Comparison of ENCODE assay signal across 9 cellular contexts in the genomic region with DNA sequence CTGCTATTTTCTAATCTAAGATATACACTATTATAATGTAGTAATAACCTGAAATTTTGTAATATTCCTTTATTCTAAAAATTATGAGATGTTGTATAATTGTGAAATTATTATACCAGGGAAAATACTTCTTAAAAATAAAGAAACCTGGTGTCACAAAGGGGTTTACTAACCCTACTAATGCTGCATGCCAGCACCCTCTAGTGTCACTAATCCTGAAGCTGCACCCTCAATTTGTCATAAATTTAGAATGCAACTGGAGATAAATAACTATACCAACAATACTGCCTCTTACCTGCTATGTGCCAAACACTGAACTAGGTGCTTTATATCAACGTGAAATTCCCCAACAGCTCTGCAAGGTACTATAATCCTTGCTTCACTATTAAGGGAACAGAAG. TPM values are rescaled to one million over a fixed set of nuclear protein-coding genes. Genes with fewer than 3 reads are reported as not detected.
A peak's percentile ranks its signal among the peaks of the same experiment; 100 is the strongest.
DNase-seq lines count a peak whose midpoint lies in the region; ATAC-seq, FAIRE-seq and TF ChIP-seq lines count a peak whose summit lies in the region.
"Had no signal": no experiment of that assay in that cellular context is flagged by ENCODE, and none has a peak within 500 bp of the region (broad histone marks: within the 10 kb centered on the region; RNA-seq: fewer than 3 reads in every experiment).

No MANE protein-coding gene starts in this region.

- no peak for ATAC-seq in GM19397 (IDR thresholded peaks at IDR 0.05; ENCODE audit: unreplicated experiment)

- H3K27me3 Mint-ChIP-seq in activated naive CD8-positive, alpha-beta T cell treated with anti-CD3 and anti-CD28 coated beads for 36 hours, result no peaks in the 10 kb centered on the region

- TF ChIP-seq CTCF in D721Med (IDR thresholded peaks at IDR 0.05; ENCODE audit: insufficient read depth, missing control alignments), result peak; percentile 61
- peak; percentile 54 for TF ChIP-seq CTCF in astrocyte of the spinal cord (IDR thresholded peaks at IDR 0.05; ENCODE audit: low read depth, low read length)
- peak; percentile 25 for TF ChIP-seq CTCF in liver (IDR thresholded peaks at IDR 0.05; ENCODE audit: low read depth, low read length, missing input control)

- H3K9me3 ChIP-seq in liver (ENCODE audit: control insufficient read depth in 4 of 4, low read length in 3 of 4), result no peaks in the 10 kb centered on the region

- H3K36me3 ChIP-seq in liver (ENCODE audit: control insufficient read depth in 4 of 4, insufficient read depth in 3 of 4, low read depth in 1 of 4, low read length in 3 of 4), result peaks cover 3 to 42% (median 21%) of the 10 kb centered on the region in 4 donors

- DNase-seq in D721Med (ENCODE audit: insufficient read length, low spot score) (no peak), astrocyte of the spinal cord (ENCODE audit: low read depth, low spot score) (peak; percentile 9), mucosa of gallbladder (ENCODE audit: low spot score) (no peak)
- DNase-seq in activated naive CD8-positive, alpha-beta T cell treated with anti-CD3 and anti-CD28 coated beads for 36 hours, result no peak
- DNase-seq in activated naive CD4-positive, alpha-beta T cell treated with anti-CD3 and anti-CD28 coated beads, Interleukin-2, amount 50 U/mL, for 16 hours, result no peak

- in situ Hi-C loops in astrocyte of the spinal cord (cut with HindIII; ENCODE audit: low sequenced_read_pairs), result no loop called here

- no peak overlapping the region for H3K9ac ChIP-seq in liver (ENCODE audit: low read depth in 1 of 2, low read length in 2 of 2)

- peaks cover 23% of the 10 kb centered on the region for H3K36me3 Mint-ChIP-seq in activated naive CD8-positive, alpha-beta T cell treated with anti-CD3 and anti-CD28 coated beads for 36 hours

- no peaks in the 10 kb centered on the region for H3K27me3 ChIP-seq in liver (ENCODE audit: control insufficient read depth in 4 of 4, insufficient read depth in 4 of 4, low read length in 3 of 4)

- no peak for FAIRE-seq in D721Med (lab: Jason Lieb, UNC)

- no peak overlapping the region for H3K4me3 ChIP-seq in astrocyte of the spinal cord (ENCODE audit: low read depth, low read length)
- H3K4me3 ChIP-seq in liver (ENCODE audit: low read depth in 1 of 3, low read length in 3 of 3), result no peak overlapping the region

- no peak overlapping the region for H3K4me3 Mint-ChIP-seq in activated naive CD8-positive, alpha-beta T cell treated with anti-CD3 and anti-CD28 coated beads for 36 hours

- H3K9me3 Mint-ChIP-seq in activated naive CD8-positive, alpha-beta T cell treated with anti-CD3 and anti-CD28 coated beads for 36 hours, result no peaks in the 10 kb centered on the region

- WGBS in liver, result 74% methylated on average over 1 of the region's 1 CpG

- TF ChIP-seq RAD21 in Ishikawa (IDR thresholded peaks at IDR 0.05; ENCODE audit: low read depth) (peak; percentile 64), liver (IDR thresholded peaks at IDR 0.05) (peak; percentile 52 to 61)

- peaks cover 4% of the 10 kb centered on the region for H3K4me1 Mint-ChIP-seq in activated naive CD8-positive, alpha-beta T cell treated with anti-CD3 and anti-CD28 coated beads for 36 hours

- no peak overlapping the region for H3K27ac ChIP-seq in liver (ENCODE audit: low read depth in 1 of 2, low read length in 2 of 2)

- H3K27ac Mint-ChIP-seq in activated naive CD8-positive, alpha-beta T cell treated with anti-CD3 and anti-CD28 coated beads for 36 hours, result no peak overlapping the region

- no peak for TF ChIP-seq EP300 in Ishikawa (IDR thresholded peaks at IDR 0.05; ENCODE audit: borderline replicate concordance)

- H3K4me1 ChIP-seq in liver (ENCODE audit: control insufficient read depth in 4 of 4, insufficient read depth in 4 of 4, low read length in 3 of 4), result peaks cover 0 to 9% (median 6%) of the 10 kb centered on the region in 4 donors

TF ChIP-seq in Ishikawa, 13 proteins besides CTCF, POLR2A, EP300 and RAD21 (continues in another document):
- TF ChIP-seq, protein P1, sequence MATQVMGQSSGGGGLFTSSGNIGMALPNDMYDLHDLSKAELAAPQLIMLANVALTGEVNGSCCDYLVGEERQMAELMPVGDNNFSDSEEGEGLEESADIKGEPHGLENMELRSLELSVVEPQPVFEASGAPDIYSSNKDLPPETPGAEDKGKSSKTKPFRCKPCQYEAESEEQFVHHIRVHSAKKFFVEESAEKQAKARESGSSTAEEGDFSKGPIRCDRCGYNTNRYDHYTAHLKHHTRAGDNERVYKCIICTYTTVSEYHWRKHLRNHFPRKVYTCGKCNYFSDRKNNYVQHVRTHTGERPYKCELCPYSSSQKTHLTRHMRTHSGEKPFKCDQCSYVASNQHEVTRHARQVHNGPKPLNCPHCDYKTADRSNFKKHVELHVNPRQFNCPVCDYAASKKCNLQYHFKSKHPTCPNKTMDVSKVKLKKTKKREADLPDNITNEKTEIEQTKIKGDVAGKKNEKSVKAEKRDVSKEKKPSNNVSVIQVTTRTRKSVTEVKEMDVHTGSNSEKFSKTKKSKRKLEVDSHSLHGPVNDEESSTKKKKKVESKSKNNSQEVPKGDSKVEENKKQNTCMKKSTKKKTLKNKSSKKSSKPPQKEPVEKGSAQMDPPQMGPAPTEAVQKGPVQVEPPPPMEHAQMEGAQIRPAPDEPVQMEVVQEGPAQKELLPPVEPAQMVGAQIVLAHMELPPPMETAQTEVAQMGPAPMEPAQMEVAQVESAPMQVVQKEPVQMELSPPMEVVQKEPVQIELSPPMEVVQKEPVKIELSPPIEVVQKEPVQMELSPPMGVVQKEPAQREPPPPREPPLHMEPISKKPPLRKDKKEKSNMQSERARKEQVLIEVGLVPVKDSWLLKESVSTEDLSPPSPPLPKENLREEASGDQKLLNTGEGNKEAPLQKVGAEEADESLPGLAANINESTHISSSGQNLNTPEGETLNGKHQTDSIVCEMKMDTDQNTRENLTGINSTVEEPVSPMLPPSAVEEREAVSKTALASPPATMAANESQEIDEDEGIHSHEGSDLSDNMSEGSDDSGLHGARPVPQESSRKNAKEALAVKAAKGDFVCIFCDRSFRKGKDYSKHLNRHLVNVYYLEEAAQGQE (IDR thresholded peaks at IDR 0.05; ENCODE audit: low read depth), result no peak
- TF ChIP-seq, protein P2, sequence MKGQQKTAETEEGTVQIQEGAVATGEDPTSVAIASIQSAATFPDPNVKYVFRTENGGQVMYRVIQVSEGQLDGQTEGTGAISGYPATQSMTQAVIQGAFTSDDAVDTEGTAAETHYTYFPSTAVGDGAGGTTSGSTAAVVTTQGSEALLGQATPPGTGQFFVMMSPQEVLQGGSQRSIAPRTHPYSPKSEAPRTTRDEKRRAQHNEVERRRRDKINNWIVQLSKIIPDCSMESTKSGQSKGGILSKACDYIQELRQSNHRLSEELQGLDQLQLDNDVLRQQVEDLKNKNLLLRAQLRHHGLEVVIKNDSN (IDR thresholded peaks at IDR 0.05), result no peak
- TF ChIP-seq TAF1 (IDR thresholded peaks at IDR 0.05; ENCODE audit: low read depth), result no peak
- TF ChIP-seq CEBPB (IDR thresholded peaks at IDR 0.05), result no peak
- no peak for TF ChIP-seq ZBTB7A (IDR thresholded peaks at IDR 0.05; ENCODE audit: low read depth)
- TF ChIP-seq YY1 (IDR thresholded peaks at IDR 0.05; ENCODE audit: low read depth), result no peak

TF ChIP-seq in liver, 16 proteins besides CTCF, POLR2A, EP300 and RAD21 (continues in another document):
- TF ChIP-seq FOXA2 (IDR thresholded peaks at IDR 0.05) (no peak), EGR1 (IDR thresholded peaks at IDR 0.05; ENCODE audit: low read depth in 2 of 2) (no peak), RXRA (IDR thresholded peaks at IDR 0.05) (no peak), HNF4G (IDR thresholded peaks at IDR 0.05) (no peak), FOXA1 (IDR thresholded peaks at IDR 0.05) (no peak), GABPA (IDR thresholded peaks at IDR 0.05 in 1 of 2, conservative IDR thresholded peaks at IDR 0.05 in 1 of 2) (no peak), YY1 (IDR thresholded peaks at IDR 0.05) (no peak), JUND (IDR thresholded peaks at IDR 0.05) (no peak), NR2F2 (IDR thresholded peaks at IDR 0.05) (no peak), HNF4A (conservative IDR thresholded peaks at IDR 0.05) (no peak), SP1 (IDR thresholded peaks at IDR 0.05) (no peak)
- TF ChIP-seq, protein P3, sequence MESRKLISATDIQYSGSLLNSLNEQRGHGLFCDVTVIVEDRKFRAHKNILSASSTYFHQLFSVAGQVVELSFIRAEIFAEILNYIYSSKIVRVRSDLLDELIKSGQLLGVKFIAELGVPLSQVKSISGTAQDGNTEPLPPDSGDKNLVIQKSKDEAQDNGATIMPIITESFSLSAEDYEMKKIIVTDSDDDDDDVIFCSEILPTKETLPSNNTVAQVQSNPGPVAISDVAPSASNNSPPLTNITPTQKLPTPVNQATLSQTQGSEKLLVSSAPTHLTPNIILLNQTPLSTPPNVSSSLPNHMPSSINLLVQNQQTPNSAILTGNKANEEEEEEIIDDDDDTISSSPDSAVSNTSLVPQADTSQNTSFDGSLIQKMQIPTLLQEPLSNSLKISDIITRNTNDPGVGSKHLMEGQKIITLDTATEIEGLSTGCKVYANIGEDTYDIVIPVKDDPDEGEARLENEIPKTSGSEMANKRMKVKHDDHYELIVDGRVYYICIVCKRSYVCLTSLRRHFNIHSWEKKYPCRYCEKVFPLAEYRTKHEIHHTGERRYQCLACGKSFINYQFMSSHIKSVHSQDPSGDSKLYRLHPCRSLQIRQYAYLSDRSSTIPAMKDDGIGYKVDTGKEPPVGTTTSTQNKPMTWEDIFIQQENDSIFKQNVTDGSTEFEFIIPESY (IDR thresholded peaks at IDR 0.05), result no peak
- TF ChIP-seq, protein P4, sequence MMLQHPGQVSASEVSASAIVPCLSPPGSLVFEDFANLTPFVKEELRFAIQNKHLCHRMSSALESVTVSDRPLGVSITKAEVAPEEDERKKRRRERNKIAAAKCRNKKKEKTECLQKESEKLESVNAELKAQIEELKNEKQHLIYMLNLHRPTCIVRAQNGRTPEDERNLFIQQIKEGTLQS (IDR thresholded peaks at IDR 0.05), result no peak
- TF ChIP-seq, protein P5, sequence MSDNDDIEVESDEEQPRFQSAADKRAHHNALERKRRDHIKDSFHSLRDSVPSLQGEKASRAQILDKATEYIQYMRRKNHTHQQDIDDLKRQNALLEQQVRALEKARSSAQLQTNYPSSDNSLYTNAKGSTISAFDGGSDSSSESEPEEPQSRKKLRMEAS (IDR thresholded peaks at IDR 0.05), result no peak

RNA-seq across cellular contexts. Expression of a gene that starts 30.8 kb away (rescaled TPM):
- total RNA-seq in liver (100 to 1,000 TPM in 1 of 2 donors, 10 to 100 TPM in 1; 72.9 to 115 TPM), mucosa of gallbladder (263 TPM)
- polyA plus RNA-seq in liver, result 10 to 100 TPM; 20.5 to 37.9 TPM
- total RNA-seq in activated naive CD8-positive, alpha-beta T cell treated with anti-CD3 and anti-CD28 coated beads for 36 hours, result 10 to 100 TPM; 85.3 to 86.7 TPM

RNA-seq across cellular contexts. Expression of a gene that starts 42.3 kb away (rescaled TPM):
- total RNA-seq in liver (under 1 TPM; 0.08 to 0.19 TPM), mucosa of gallbladder (6.7 TPM)
- polyA plus RNA-seq in liver, result under 1 TPM in 1 of 2 donors, not detected in 1; 0.06 TPM
- under 1 TPM; 0.12 to 0.19 TPM for total RNA-seq in activated naive CD8-positive, alpha-beta T cell treated with anti-CD3 and anti-CD28 coated beads for 36 hours
- total RNA-seq: mesenteric fat pad had no signal
